Comparison of ENCODE assay signal across 1 cellular context in genomic region chr22:45008853-45009751, GRCh38.
TF ChIP-seq lines count a peak whose summit lies in the region.

No MANE protein-coding gene starts in this region.

TF ChIP-seq in HEK293, 187 proteins besides CTCF, POLR2A, EP300 and RAD21 (continued from another document and continues in another):
- TF ChIP-seq PATZ1 (tag by site-specific recombination; IDR thresholded peaks at IDR 0.05) (peak; percentile 91), ZNF362 (tag by site-specific recombination; IDR thresholded peaks at IDR 0.05) (no peak), SP2 (tag by site-specific recombination; IDR thresholded peaks at IDR 0.05) (peak; percentile 28; the same call in 1 of the 2 replicates), ZFP3 (tag by site-specific recombination; IDR thresholded peaks at IDR 0.05; ENCODE audit: low read depth) (no peak), ZNF214 (tag by site-specific recombination; IDR thresholded peaks at IDR 0.05; ENCODE audit: borderline replicate concordance) (no peak), ZNF24 (tag by site-specific recombination; IDR thresholded peaks at IDR 0.05) (no peak), ZNF548 (tag by site-specific recombination; IDR thresholded peaks at IDR 0.05) (no peak), ZNF248 (tag by site-specific recombination; IDR thresholded peaks at IDR 0.05) (no peak), ZNF302 (tag by site-specific recombination; IDR thresholded peaks at IDR 0.05; ENCODE audit: low read depth) (no peak), EGR2 (tag by site-specific recombination; IDR thresholded peaks at IDR 0.05; ENCODE audit: low read depth) (no peak), ZEB2 (tag by site-specific recombination; IDR thresholded peaks at IDR 0.05) (peak; percentile 81), ZNF133 (tag by site-specific recombination; IDR thresholded peaks at IDR 0.05) (no peak), ZNF155 (tag by site-specific recombination; IDR thresholded peaks at IDR 0.05) (no peak), ZFHX2 (tag by site-specific recombination; conservative IDR thresholded peaks at IDR 0.05) (no peak), ZNF449 (tag by site-specific recombination; IDR thresholded peaks at IDR 0.05) (no peak), ZNF623 (tag by site-specific recombination; IDR thresholded peaks at IDR 0.05) (no peak), ZNF202 (tag by site-specific recombination; IDR thresholded peaks at IDR 0.05; ENCODE audit: borderline replicate concordance) (no peak), ZNF211 (tag by site-specific recombination; IDR thresholded peaks at IDR 0.05; ENCODE audit: low read depth) (no peak), ZNF174 (tag by site-specific recombination; IDR thresholded peaks at IDR 0.05) (no peak), INSM2 (tag by site-specific recombination; IDR thresholded peaks at IDR 0.05) (no peak), TRIM28 (IDR thresholded peaks at IDR 0.05; ENCODE audit: borderline replicate concordance, low read length) (no peak), ZBTB8A (tag by site-specific recombination; IDR thresholded peaks at IDR 0.05) (0 out of 2 replicates have a peak, but pooled peaks have one; percentile 43), ZNF423 (tag by site-specific recombination; IDR thresholded peaks at IDR 0.05) (no peak), ZNF157 (tag by site-specific recombination; IDR thresholded peaks at IDR 0.05) (no peak), ZNF747 (tag by site-specific recombination; IDR thresholded peaks at IDR 0.05) (no peak), ZNF791 (tag by site-specific recombination; IDR thresholded peaks at IDR 0.05) (no peak), ZNF266 (tag by site-specific recombination; IDR thresholded peaks at IDR 0.05; ENCODE audit: low read depth) (no peak), GLIS1 (tag by site-specific recombination; IDR thresholded peaks at IDR 0.05) (no peak), ZNF404 (tag by site-specific recombination; IDR thresholded peaks at IDR 0.05) (no peak), ZNF366 (tag by site-specific recombination; conservative IDR thresholded peaks at IDR 0.05) (no peak), ZNF223 (tag by site-specific recombination; IDR thresholded peaks at IDR 0.05) (no peak), OSR2 (tag by site-specific recombination; IDR thresholded peaks at IDR 0.05) (no peak), KLF7 (tag by site-specific recombination; IDR thresholded peaks at IDR 0.05; ENCODE audit: borderline replicate concordance) (no peak), ZNF350 (tag by site-specific recombination; IDR thresholded peaks at IDR 0.05) (no peak), MEIS1 (CRISPR knock-in tag; IDR thresholded peaks at IDR 0.05; ENCODE audit: borderline replicate concordance) (no peak), SP7 (tag by site-specific recombination; IDR thresholded peaks at IDR 0.05) (0 out of 2 replicates have a peak, but pooled peaks have one; percentile 22), ZNF529 (tag by site-specific recombination; IDR thresholded peaks at IDR 0.05; ENCODE audit: insufficient replicate concordance) (no peak), ZNF391 (tag by site-specific recombination; IDR thresholded peaks at IDR 0.05; ENCODE audit: borderline replicate concordance, low read depth) (peak; percentile 30; the same call in 1 of the 2 replicates), ZSCAN16 (tag by site-specific recombination; IDR thresholded peaks at IDR 0.05) (no peak)
- TF ChIP-seq, protein P1, sequence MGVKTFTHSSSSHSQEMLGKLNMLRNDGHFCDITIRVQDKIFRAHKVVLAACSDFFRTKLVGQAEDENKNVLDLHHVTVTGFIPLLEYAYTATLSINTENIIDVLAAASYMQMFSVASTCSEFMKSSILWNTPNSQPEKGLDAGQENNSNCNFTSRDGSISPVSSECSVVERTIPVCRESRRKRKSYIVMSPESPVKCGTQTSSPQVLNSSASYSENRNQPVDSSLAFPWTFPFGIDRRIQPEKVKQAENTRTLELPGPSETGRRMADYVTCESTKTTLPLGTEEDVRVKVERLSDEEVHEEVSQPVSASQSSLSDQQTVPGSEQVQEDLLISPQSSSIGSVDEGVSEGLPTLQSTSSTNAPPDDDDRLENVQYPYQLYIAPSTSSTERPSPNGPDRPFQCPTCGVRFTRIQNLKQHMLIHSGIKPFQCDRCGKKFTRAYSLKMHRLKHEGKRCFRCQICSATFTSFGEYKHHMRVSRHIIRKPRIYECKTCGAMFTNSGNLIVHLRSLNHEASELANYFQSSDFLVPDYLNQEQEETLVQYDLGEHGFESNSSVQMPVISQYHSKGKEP (tag by site-specific recombination; IDR thresholded peaks at IDR 0.05): no peak
- TF ChIP-seq, protein P2, sequence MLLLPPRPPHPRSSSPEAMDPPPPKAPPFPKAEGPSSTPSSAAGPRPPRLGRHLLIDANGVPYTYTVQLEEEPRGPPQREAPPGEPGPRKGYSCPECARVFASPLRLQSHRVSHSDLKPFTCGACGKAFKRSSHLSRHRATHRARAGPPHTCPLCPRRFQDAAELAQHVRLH (tag by site-specific recombination; IDR thresholded peaks at IDR 0.05): no peak
- TF ChIP-seq, protein P3, sequence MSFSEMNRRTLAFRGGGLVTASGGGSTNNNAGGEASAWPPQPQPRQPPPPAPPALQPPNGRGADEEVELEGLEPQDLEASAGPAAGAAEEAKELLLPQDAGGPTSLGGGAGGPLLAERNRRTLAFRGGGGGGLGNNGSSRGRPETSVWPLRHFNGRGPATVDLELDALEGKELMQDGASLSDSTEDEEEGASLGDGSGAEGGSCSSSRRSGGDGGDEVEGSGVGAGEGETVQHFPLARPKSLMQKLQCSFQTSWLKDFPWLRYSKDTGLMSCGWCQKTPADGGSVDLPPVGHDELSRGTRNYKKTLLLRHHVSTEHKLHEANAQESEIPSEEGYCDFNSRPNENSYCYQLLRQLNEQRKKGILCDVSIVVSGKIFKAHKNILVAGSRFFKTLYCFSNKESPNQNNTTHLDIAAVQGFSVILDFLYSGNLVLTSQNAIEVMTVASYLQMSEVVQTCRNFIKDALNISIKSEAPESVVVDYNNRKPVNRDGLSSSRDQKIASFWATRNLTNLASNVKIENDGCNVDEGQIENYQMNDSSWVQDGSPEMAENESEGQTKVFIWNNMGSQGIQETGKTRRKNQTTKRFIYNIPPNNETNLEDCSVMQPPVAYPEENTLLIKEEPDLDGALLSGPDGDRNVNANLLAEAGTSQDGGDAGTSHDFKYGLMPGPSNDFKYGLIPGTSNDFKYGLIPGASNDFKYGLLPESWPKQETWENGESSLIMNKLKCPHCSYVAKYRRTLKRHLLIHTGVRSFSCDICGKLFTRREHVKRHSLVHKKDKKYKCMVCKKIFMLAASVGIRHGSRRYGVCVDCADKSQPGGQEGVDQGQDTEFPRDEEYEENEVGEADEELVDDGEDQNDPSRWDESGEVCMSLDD (tag by site-specific recombination; IDR thresholded peaks at IDR 0.05): peak; percentile 72; the same call in 1 of the 2 replicates
- TF ChIP-seq, protein P4, sequence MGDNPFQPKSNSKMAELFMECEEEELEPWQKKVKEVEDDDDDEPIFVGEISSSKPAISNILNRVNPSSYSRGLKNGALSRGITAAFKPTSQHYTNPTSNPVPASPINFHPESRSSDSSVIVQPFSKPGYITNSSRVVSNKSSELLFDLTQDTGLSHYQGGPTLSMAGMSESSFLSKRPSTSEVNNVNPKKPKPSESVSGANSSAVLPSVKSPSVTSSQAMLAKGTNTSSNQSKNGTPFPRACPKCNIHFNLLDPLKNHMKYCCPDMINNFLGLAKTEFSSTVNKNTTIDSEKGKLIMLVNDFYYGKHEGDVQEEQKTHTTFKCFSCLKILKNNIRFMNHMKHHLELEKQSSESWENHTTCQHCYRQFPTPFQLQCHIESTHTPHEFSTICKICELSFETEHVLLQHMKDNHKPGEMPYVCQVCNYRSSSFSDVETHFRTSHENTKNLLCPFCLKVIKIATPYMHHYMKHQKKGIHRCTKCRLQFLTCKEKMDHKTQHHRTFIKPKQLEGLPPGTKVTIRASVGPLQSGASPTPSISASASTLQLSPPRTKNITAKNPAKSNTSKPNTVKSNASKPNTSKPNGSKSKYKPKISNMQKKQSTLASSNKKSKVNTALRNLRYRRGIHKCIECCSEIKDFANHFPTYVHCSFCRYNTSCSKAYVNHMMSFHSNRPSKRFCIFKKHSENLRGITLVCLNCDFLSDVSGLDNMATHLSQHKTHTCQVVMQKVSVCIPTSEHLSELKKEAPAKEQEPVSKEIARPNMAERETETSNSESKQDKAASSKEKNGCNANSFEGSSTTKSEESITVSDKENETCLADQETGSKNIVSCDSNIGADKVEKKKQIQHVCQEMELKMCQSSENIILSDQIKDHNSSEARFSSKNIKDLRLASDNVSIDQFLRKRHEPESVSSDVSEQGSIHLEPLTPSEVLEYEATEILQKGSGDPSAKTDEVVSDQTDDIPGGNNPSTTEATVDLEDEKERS (tag by site-specific recombination; IDR thresholded peaks at IDR 0.05): no peak
- TF ChIP-seq, protein P5, sequence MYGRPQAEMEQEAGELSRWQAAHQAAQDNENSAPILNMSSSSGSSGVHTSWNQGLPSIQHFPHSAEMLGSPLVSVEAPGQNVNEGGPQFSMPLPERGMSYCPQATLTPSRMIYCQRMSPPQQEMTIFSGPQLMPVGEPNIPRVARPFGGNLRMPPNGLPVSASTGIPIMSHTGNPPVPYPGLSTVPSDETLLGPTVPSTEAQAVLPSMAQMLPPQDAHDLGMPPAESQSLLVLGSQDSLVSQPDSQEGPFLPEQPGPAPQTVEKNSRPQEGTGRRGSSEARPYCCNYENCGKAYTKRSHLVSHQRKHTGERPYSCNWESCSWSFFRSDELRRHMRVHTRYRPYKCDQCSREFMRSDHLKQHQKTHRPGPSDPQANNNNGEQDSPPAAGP (tag by site-specific recombination; IDR thresholded peaks at IDR 0.05): no peak
